In genomic region chr3:51687472-51688205, GRCh38 we compare ENCODE assay signal across 10 cellular contexts. TPM values are rescaled to one million over a fixed set of nuclear protein-coding genes. Genes with fewer than 3 reads are reported as not detected.
A peak's percentile ranks its signal among the peaks of the same experiment; 100 is the strongest.
DNase-seq lines count a peak whose midpoint lies in the region; ATAC-seq and TF ChIP-seq lines count a peak whose summit lies in the region.
"Had no signal": no experiment of that assay in that cellular context is flagged by ENCODE, and none has a peak within 500 bp of the region (broad histone marks: within the 10 kb centered on the region; RNA-seq: fewer than 3 reads in every experiment).

No MANE protein-coding gene starts in this region.

- ATAC-seq in activated naive CD4-positive, alpha-beta T cell treated with anti-CD3 and anti-CD28 coated beads, Interleukin-2, amount 50 U/mL, for 72 hours = no peak
- ATAC-seq in left ventricle myocardium superior (peak; percentile 76), GM19328 (IDR thresholded peaks at IDR 0.05; ENCODE audit: unreplicated experiment) (no peak), HG02840 (IDR thresholded peaks at IDR 0.05; ENCODE audit: low FRiP score, unreplicated experiment) (no peak)
- no peak for ATAC-seq in stimulated activated effector memory CD8-positive, alpha-beta T cell treated with anti-CD3 and anti-CD28 coated beads, Interleukin-12 subunit alpha, Interleukin-12 subunit beta, amount 100 ng/mL, for 72 hours

- peak overlapping the region; percentile 84 to 86 for H3K27ac Mint-ChIP-seq in activated naive CD4-positive, alpha-beta T cell treated with anti-CD3 and anti-CD28 coated beads, Interleukin-2, amount 50 U/mL, for 72 hours
- peak overlapping the region; percentile 91 for H3K27ac Mint-ChIP-seq in stimulated activated effector memory CD8-positive, alpha-beta T cell treated with anti-CD3 and anti-CD28 coated beads, Interleukin-12 subunit alpha, Interleukin-12 subunit beta, amount 100 ng/mL, for 72 hours

- no peaks in the 10 kb centered on the region for H3K9me3 Mint-ChIP-seq in activated naive CD4-positive, alpha-beta T cell treated with anti-CD3 and anti-CD28 coated beads, Interleukin-2, amount 50 U/mL, for 72 hours
- H3K9me3 Mint-ChIP-seq in stimulated activated effector memory CD8-positive, alpha-beta T cell treated with anti-CD3 and anti-CD28 coated beads, Interleukin-12 subunit alpha, Interleukin-12 subunit beta, amount 100 ng/mL, for 72 hours = no peaks in the 10 kb centered on the region

- peaks cover 15 to 32% of the 10 kb centered on the region in 2 donors for H3K36me3 Mint-ChIP-seq in activated naive CD4-positive, alpha-beta T cell treated with anti-CD3 and anti-CD28 coated beads, Interleukin-2, amount 50 U/mL, for 72 hours
- peaks cover 70% of the 10 kb centered on the region for H3K36me3 Mint-ChIP-seq in stimulated activated effector memory CD8-positive, alpha-beta T cell treated with anti-CD3 and anti-CD28 coated beads, Interleukin-12 subunit alpha, Interleukin-12 subunit beta, amount 100 ng/mL, for 72 hours

- DNase-seq in M059J (ENCODE audit: low read depth) (peak; percentile 25), left ventricle myocardium superior (peak; percentile 78), GM10248 (ENCODE audit: extremely low spot score) (no peak)
- no peak for DNase-seq in activated naive CD4-positive, alpha-beta T cell treated with anti-CD3 and anti-CD28 coated beads, Interleukin-2, amount 50 U/mL, for 72 hours (ENCODE audit: low spot score in 2 of 2)
- DNase-seq in stimulated activated effector memory CD8-positive, alpha-beta T cell treated with anti-CD3 and anti-CD28 coated beads, Interleukin-12 subunit alpha, Interleukin-12 subunit beta, amount 100 ng/mL, for 72 hours (ENCODE audit: low spot score in 2 of 2) = no peak
- DNase-seq: activated CD8-positive, alpha-beta memory T cell treated with anti-CD3 and anti-CD28 coated beads, Interleukin-2, amount 50 U/mL, for 48 hours; GDM1; NCI-H187 had no signal

- intact Hi-C loops in left ventricle myocardium superior (cut with micrococcal nuclease) = no loop called here

- TF ChIP-seq CTCF in GM10248 (IDR thresholded peaks at IDR 0.05; ENCODE audit: control extremely low read depth, extremely low read depth, low read depth, missing control alignments) = no peak

- peaks cover 74% of the 10 kb centered on the region for H3K4me1 Mint-ChIP-seq in stimulated activated effector memory CD8-positive, alpha-beta T cell treated with anti-CD3 and anti-CD28 coated beads, Interleukin-12 subunit alpha, Interleukin-12 subunit beta, amount 100 ng/mL, for 72 hours

- CTCF ChIA-PET in GM10248 (lab: Yijun Ruan, JAX) = interaction anchor here (1.0 to 29.3 kb wide), 5 partner anchors 10 to 299 kb away, joined by 4 to 477 read pairs (median 5); partner anchors contain the start of gene DCAF1

- H3K4me3 Mint-ChIP-seq in stimulated activated effector memory CD8-positive, alpha-beta T cell treated with anti-CD3 and anti-CD28 coated beads, Interleukin-12 subunit alpha, Interleukin-12 subunit beta, amount 100 ng/mL, for 72 hours = peak overlapping the region; percentile 68

- POLR2A ChIA-PET in GM10248 (lab: Yijun Ruan, JAX) = no interaction called here

RNA-seq across cellular contexts. Expression of gene TEX264, which starts 16.6 kb away (rescaled TPM):
- total RNA-seq in M059J (2014; rRNA removed; shearing (Covaris generic)) = 56.3 and 61.0 TPM in 2 replicates
- 10 to 100 TPM; 25.7 to 44.0 TPM for total RNA-seq in activated naive CD4-positive, alpha-beta T cell treated with anti-CD3 and anti-CD28 coated beads, Interleukin-2, amount 50 U/mL, for 72 hours
- 36.2 TPM for total RNA-seq in left ventricle myocardium superior

RNA-seq across cellular contexts. Expression of gene GRM2, which starts 19.2 kb away (rescaled TPM):
- total RNA-seq in M059J (2014; rRNA removed; shearing (Covaris generic)) = not detected in 2 replicates
- total RNA-seq in activated naive CD4-positive, alpha-beta T cell treated with anti-CD3 and anti-CD28 coated beads, Interleukin-2, amount 50 U/mL, for 72 hours = under 1 TPM; 0.16 to 0.54 TPM
- 0.07 TPM for total RNA-seq in left ventricle myocardium superior

Comparison
In these comparisons a context has a peak if more than half of its experiments do, and no peak if none do; other contexts are left out.
1. DNase-seq: peak in M059J (single experiment) and left ventricle myocardium superior (single experiment); none in activated naive CD4-positive, alpha-beta T cell treated with anti-CD3 and anti-CD28 coated beads, Interleukin-2, amount 50 U/mL, for 72 hours (0 of 2), stimulated activated effector memory CD8-positive, alpha-beta T cell treated with anti-CD3 and anti-CD28 coated beads, Interleukin-12 subunit alpha, Interleukin-12 subunit beta, amount 100 ng/mL, for 72 hours (0 of 2) and GM10248 (single experiment).